ENCODE assay signal across 27 cellular contexts in the genomic region with DNA sequence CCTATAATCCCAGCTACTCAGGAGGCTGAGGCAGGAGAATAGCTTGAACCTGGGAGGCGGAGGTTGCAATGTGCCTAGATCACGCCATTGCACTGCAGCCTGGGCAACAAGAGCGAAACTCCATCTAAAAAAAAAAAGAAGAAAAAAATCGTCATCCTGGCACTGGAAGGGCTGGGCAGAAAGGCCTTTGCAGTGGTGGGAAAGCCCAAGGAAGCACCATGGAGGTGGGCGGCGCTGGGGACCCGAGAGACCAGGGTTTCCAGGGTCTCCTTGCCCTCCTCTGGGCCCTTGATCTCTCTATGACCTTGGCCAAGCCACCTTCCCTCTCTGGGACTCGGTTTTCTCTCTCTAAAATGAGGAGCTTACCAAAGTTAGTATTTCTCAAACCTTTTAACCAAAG.
"Had no signal": no experiment of that assay in that cellular context is flagged by ENCODE, and none has a peak within 500 bp of the region (broad histone marks: within the 10 kb centered on the region; RNA-seq: fewer than 3 reads in every experiment).

No MANE protein-coding gene starts in this region.

- H3K4me3 Mint-ChIP-seq: mesothelial cell of epicardium, naive B cell, nephron progenitor cell, type B pancreatic cell had no signal

- H3K4me1 Mint-ChIP-seq: mesothelial cell of epicardium, nephron progenitor cell had no signal

- H3K27me3 ChIP-seq: left lung, ovary, testis, tibial artery had no signal

- H3K4me3 ChIP-seq: dorsolateral prefrontal cortex, left lung, mucosa of descending colon, ovary, psoas muscle, skin epidermis, testis, tibial artery had no signal

- H3K27ac ChIP-seq: dorsolateral prefrontal cortex, left lung, ovary, psoas muscle, skin epidermis, testis, tibial artery had no signal

- DNase-seq: cerebellar nuclear complex; effector CD4-positive, alpha-beta T cell; head of caudate nucleus; left cardiac atrium; left lung; mesenchymal stem cell; mucosa of descending colon; naive B cell; nephron progenitor cell; nucleus accumbens; psoas muscle; stimulated activated CD4-positive, alpha-beta T cell treated with anti-CD3 and anti-CD28 coated beads, Interleukin-1b, Interleukin-23, amount 100 ng/mL, for 48 hours; stimulated activated CD4-positive, alpha-beta T cell treated with anti-CD3 and anti-CD28 coated beads, Interleukin-4, amount 100 ng/mL, for 1 hour; stimulated activated CD8-positive, alpha-beta memory T cell treated with anti-CD3 and anti-CD28 coated beads, Interleukin-4, amount 100 ng/mL, for 48 hours; stimulated activated naive CD4-positive, alpha-beta T cell treated with Interleukin-2 at 50 U/mL for 16 hours; substantia nigra; testis; tibial artery had no signal

- H3K9me3 Mint-ChIP-seq: mesothelial cell of epicardium, nephron progenitor cell, type B pancreatic cell had no signal

- H3K27ac Mint-ChIP-seq: mesothelial cell of epicardium, nephron progenitor cell, type B pancreatic cell had no signal

- H3K27me3 Mint-ChIP-seq: naive B cell, type B pancreatic cell had no signal

- ATAC-seq: left cardiac atrium, left lung, mucosa of descending colon, psoas muscle, right cardiac atrium had no signal

- H3K36me3 ChIP-seq: ovary had no signal

- H3K9me3 ChIP-seq: left lung, mucosa of descending colon, ovary, psoas muscle, testis, tibial artery had no signal

- H3K36me3 Mint-ChIP-seq: type B pancreatic cell had no signal

- FAIRE-seq: colon, frontal cortex, urothelium cell line had no signal
